In genomic region chr18:77366725-77367641, GRCh38 we compare ENCODE assay signal across 9 cellular contexts.
DNase-seq lines count a peak whose midpoint lies in the region; ATAC-seq and TF ChIP-seq lines count a peak whose summit lies in the region.
"Had no signal": no experiment of that assay in that cellular context is flagged by ENCODE, and none has a peak within 500 bp of the region (broad histone marks: within the 10 kb centered on the region; RNA-seq: fewer than 3 reads in every experiment).

No MANE protein-coding gene starts in this region.

- peak overlapping the region; percentile 83 for H3K4me3 Mint-ChIP-seq in type B pancreatic cell
- no peak overlapping the region for H3K4me3 Mint-ChIP-seq in CD4-positive, alpha-beta memory T cell
- no peak overlapping the region for H3K4me3 Mint-ChIP-seq in activated CD8-positive, alpha-beta T cell treated with anti-CD3 and anti-CD28 coated beads for 36 hours

- H3K27ac Mint-ChIP-seq in type B pancreatic cell = peak overlapping the region; percentile 79
- no peak overlapping the region for H3K27ac Mint-ChIP-seq in CD4-positive, alpha-beta memory T cell
- H3K27ac Mint-ChIP-seq in activated CD8-positive, alpha-beta T cell treated with anti-CD3 and anti-CD28 coated beads for 36 hours = no peak overlapping the region

- peaks cover 0 to 22% of the 10 kb centered on the region in 2 donors for H3K27me3 ChIP-seq in left lung
- no peaks in the 10 kb centered on the region for H3K27me3 ChIP-seq in CD4-positive, alpha-beta memory T cell (ENCODE audit: insufficient read depth, low read length)

- no peak overlapping the region for H3K4me3 ChIP-seq in left lung
- H3K4me3 ChIP-seq in CD4-positive, alpha-beta memory T cell (ENCODE audit: low read length in 2 of 2) = no peak overlapping the region

- peaks cover 12% of the 10 kb centered on the region for H3K4me1 Mint-ChIP-seq in type B pancreatic cell (ENCODE audit: unreplicated experiment)
- H3K4me1 Mint-ChIP-seq in CD4-positive, alpha-beta memory T cell = no peaks in the 10 kb centered on the region
- H3K4me1 Mint-ChIP-seq in activated CD8-positive, alpha-beta T cell treated with anti-CD3 and anti-CD28 coated beads for 36 hours (ENCODE audit: low read depth) = no peaks in the 10 kb centered on the region

- POLR2A ChIA-PET in CD4-positive, alpha-beta memory T cell (lab: Charles Lee; ENCODE audit: partially characterized antibody) = no interaction called here
- POLR2A ChIA-PET in activated CD8-positive, alpha-beta T cell treated with anti-CD3 and anti-CD28 coated beads for 36 hours (lab: Charles Lee) = no interaction called here

- no peaks in the 10 kb centered on the region for H3K36me3 Mint-ChIP-seq in type B pancreatic cell
- peaks cover 0 to 10% of the 10 kb centered on the region in 2 donors for H3K36me3 Mint-ChIP-seq in CD4-positive, alpha-beta memory T cell
- peaks cover 4% of the 10 kb centered on the region for H3K36me3 Mint-ChIP-seq in activated CD8-positive, alpha-beta T cell treated with anti-CD3 and anti-CD28 coated beads for 36 hours (ENCODE audit: low read depth)

- H3K27ac ChIP-seq in left lung = no peak overlapping the region
- no peak overlapping the region for H3K27ac ChIP-seq in CD4-positive, alpha-beta memory T cell (ENCODE audit: low read depth, low read length)
- H3K27ac ChIP-seq: 22Rv1 had no signal

- CTCF ChIA-PET in CD4-positive, alpha-beta memory T cell (lab: Charles Lee; ENCODE audit: partially characterized antibody) = no interaction called here
- CTCF ChIA-PET in activated CD8-positive, alpha-beta T cell treated with anti-CD3 and anti-CD28 coated beads for 36 hours (lab: Charles Lee) = no interaction called here

- no peaks in the 10 kb centered on the region for H3K4me1 ChIP-seq in left lung
- no peaks in the 10 kb centered on the region for H3K4me1 ChIP-seq in CD4-positive, alpha-beta memory T cell (ENCODE audit: insufficient read depth, low read length)

- no peak for TF ChIP-seq CTCF in left lung (IDR thresholded peaks at IDR 0.05)
- TF ChIP-seq CTCF in type B pancreatic cell (conservative IDR thresholded peaks at IDR 0.05) = peak; percentile 31
- TF ChIP-seq CTCF in activated CD8-positive, alpha-beta T cell treated with anti-CD3 and anti-CD28 coated beads for 36 hours (IDR thresholded peaks at IDR 0.05) = no peak

- peaks cover 0 to 30% of the 10 kb centered on the region in 2 donors for H3K9me3 ChIP-seq in left lung
- H3K9me3 ChIP-seq in CD4-positive, alpha-beta memory T cell (ENCODE audit: control insufficient read depth in 1 of 2, low read length in 2 of 2) = peaks cover 0 to 8% of the 10 kb centered on the region in 2 donors

- H3K27me3 Mint-ChIP-seq in type B pancreatic cell = peaks cover 20% of the 10 kb centered on the region
- H3K27me3 Mint-ChIP-seq in CD4-positive, alpha-beta memory T cell = peaks cover 24 to 34% of the 10 kb centered on the region in 2 donors
- peaks cover 16% of the 10 kb centered on the region for H3K27me3 Mint-ChIP-seq in activated CD8-positive, alpha-beta T cell treated with anti-CD3 and anti-CD28 coated beads for 36 hours

- H3K9me3 Mint-ChIP-seq in type B pancreatic cell = peaks cover 14% of the 10 kb centered on the region
- peaks cover 4 to 40% (median 23%) of the 10 kb centered on the region in 8 donors for H3K9me3 Mint-ChIP-seq in CD4-positive, alpha-beta memory T cell
- H3K9me3 Mint-ChIP-seq in activated CD8-positive, alpha-beta T cell treated with anti-CD3 and anti-CD28 coated beads for 36 hours = peaks cover 5% of the 10 kb centered on the region

- DNase-seq in DMS53 (lab: John Stamatoyannopoulos, UW) (peak; percentile 46), DMS53 treated with DMSO at 0.1 percent for 48 hours (lab: John Stamatoyannopoulos, UW; ENCODE audit: unreplicated experiment) (no peak), astrocyte of the hippocampus (ENCODE audit: low read depth, low spot score) (peak; percentile 18), left lung (no peak), type B pancreatic cell (ENCODE audit: extremely low spot score, unreplicated experiment) (no peak)
- DNase-seq in stimulated activated CD4-positive, alpha-beta T cell treated with anti-CD3 and anti-CD28 coated beads, Interleukin-12 subunit alpha, Interleukin-12 subunit beta, amount 100 ng/mL, for 4 hours = no peak
- no peak for DNase-seq in CD4-positive, alpha-beta memory T cell
- no peak for DNase-seq in activated CD8-positive, alpha-beta T cell treated with anti-CD3 and anti-CD28 coated beads for 36 hours

- no peaks in the 10 kb centered on the region for H3K36me3 ChIP-seq in left lung
- H3K36me3 ChIP-seq in CD4-positive, alpha-beta memory T cell (ENCODE audit: insufficient read depth, low read length) = no peaks in the 10 kb centered on the region

- intact Hi-C loops in left lung (cut with DNase I) = no loop called here
- intact Hi-C loops in CD4-positive, alpha-beta memory T cell (cut with micrococcal nuclease) = no loop called here
- intact Hi-C loops in activated CD8-positive, alpha-beta T cell treated with anti-CD3 and anti-CD28 coated beads for 36 hours (cut with micrococcal nuclease) = no loop called here

- ATAC-seq in left lung = peak; percentile 27
- no peak for ATAC-seq in activated CD8-positive, alpha-beta T cell treated with anti-CD3 and anti-CD28 coated beads for 36 hours

Comparison
In these comparisons a context has a peak if more than half of its experiments do, and no peak if none do; other contexts are left out.
1. DNase-seq: peak in DMS53 (single experiment) and astrocyte of the hippocampus (single experiment); none in DMS53 treated with DMSO at 0.1 percent for 48 hours (single experiment), left lung (0 of 2), type B pancreatic cell (single experiment), stimulated activated CD4-positive, alpha-beta T cell treated with anti-CD3 and anti-CD28 coated beads, Interleukin-12 subunit alpha, Interleukin-12 subunit beta, amount 100 ng/mL, for 4 hours (single experiment), CD4-positive, alpha-beta memory T cell (0 of 5) and activated CD8-positive, alpha-beta T cell treated with anti-CD3 and anti-CD28 coated beads for 36 hours (single experiment).